25 cellular contexts compared by ENCODE assay signal in genomic region chr1:193443886-193444285, GRCh38.
"Had no signal": no experiment of that assay in that cellular context is flagged by ENCODE, and none has a peak within 500 bp of the region (broad histone marks: within the 10 kb centered on the region; RNA-seq: fewer than 3 reads in every experiment).

No MANE protein-coding gene starts in this region.

- H3K4me3 Mint-ChIP-seq: dendritic cell treated with granulocyte-macrophage colony-stimulating factor and Interleukin-4, amounts not matched to agents 40 ng/mL and 50 ng/mL, for 4 days; effector memory CD8-positive, alpha-beta T cell; endodermal cell; naive B cell had no signal

- FAIRE-seq: endometrium, islet of Langerhans, keratinocyte had no signal

- H3K27ac Mint-ChIP-seq: dendritic cell treated with granulocyte-macrophage colony-stimulating factor and Interleukin-4, amounts not matched to agents 40 ng/mL and 50 ng/mL, for 4 days; effector memory CD8-positive, alpha-beta T cell; endodermal cell; naive B cell had no signal

- H3K27me3 Mint-ChIP-seq: dendritic cell treated with granulocyte-macrophage colony-stimulating factor and Interleukin-4, amounts not matched to agents 40 ng/mL and 50 ng/mL, for 4 days; effector memory CD8-positive, alpha-beta T cell had no signal

- H3K9me3 Mint-ChIP-seq: effector memory CD8-positive, alpha-beta T cell had no signal

- H3K36me3 Mint-ChIP-seq: naive B cell had no signal

- DNase-seq: colonic mucosa; cortex of kidney; effector CD8-positive, alpha-beta T cell; effector memory CD8-positive, alpha-beta T cell; endodermal cell; erythroblast; esophagus squamous epithelium; foreskin fibroblast; foreskin melanocyte; gastrocnemius medialis; glutamatergic neuron; head of caudate nucleus; heart right ventricle; hippocampal formation; left cardiac atrium; left lung; left ventricle myocardium superior; lower lobe of right lung; mesendoderm; midbrain; naive B cell had no signal
